24 cellular contexts compared by ENCODE assay signal in genomic region chr14:81613341-81614045, GRCh38.
DNase-seq lines count a peak whose midpoint lies in the region; ATAC-seq, FAIRE-seq and TF ChIP-seq lines count a peak whose summit lies in the region.
"Had no signal": no experiment of that assay in that cellular context is flagged by ENCODE, and none has a peak within 500 bp of the region (broad histone marks: within the 10 kb centered on the region; RNA-seq: fewer than 3 reads in every experiment).

No MANE protein-coding gene starts in this region.

- H3K4me1 Mint-ChIP-seq in GM23338 (peaks cover 6% of the 10 kb centered on the region; the same call in 2 of the 3 replicates), endodermal cell (peaks cover 9% of the 10 kb centered on the region)
- H3K4me1 Mint-ChIP-seq in activated T-helper 1 cell treated with anti-CD3 and anti-CD28 coated beads, Interleukin-12 subunit alpha, Interleukin-12 subunit beta, Interleukin-2, Interleukin-4 antibody, amounts not matched to agents 30 ng/mL and 10 ng/mL and 1 ng/mL, durations not matched to agents 14 hours and 24 hours and 36 hours (ENCODE audit: low read depth) = no peaks in the 10 kb centered on the region
- H3K4me1 Mint-ChIP-seq: CD4-positive, alpha-beta memory T cell had no signal

- no peaks in the 10 kb centered on the region for H3F3A ChIP-seq in GM23338 (replicated peaks; ENCODE audit: low read depth)

- H3K4me1 ChIP-seq in GM23338 (ENCODE audit: insufficient read depth) (no peaks in the 10 kb centered on the region; the same call in 1 of the 2 replicates), HUES64 (ENCODE audit: insufficient read depth, low read length) (no peaks in the 10 kb centered on the region), endodermal cell (ENCODE audit: control insufficient read depth, insufficient read depth, low read length) (no peaks in the 10 kb centered on the region)
- H3K4me1 ChIP-seq: A549; BE2C; BLaER1 treated with 17β-estradiol and CSF1 and Interleukin-3, amounts not matched to agents 10 nM and 100 nM; HAP-1 had no signal

- WGBS in HUES64 = 60% methylated on average over 6 of the region's 6 CpGs
- WGBS in endodermal cell (ENCODE audit: insufficient coverage in 1 of 2, insufficient read length in 1 of 2), 2 experiments = 19 to 53% methylated on average over 4 to 6 of the region's 6 CpGs

- no peaks in the 10 kb centered on the region for H3K9me3 ChIP-seq in HUES64 (ENCODE audit: insufficient read depth, low read depth, low read length)
- H3K9me3 ChIP-seq in endodermal cell (ENCODE audit: control insufficient read depth, low read length) = peaks cover 65% of the 10 kb centered on the region
- H3K9me3 ChIP-seq: A549, BE2C, HAP-1 had no signal

- H2AFZ ChIP-seq in GM23338 = no peak overlapping the region

- H4K20me1 ChIP-seq in GM23338 (replicated peaks; ENCODE audit: insufficient read depth) = no peaks in the 10 kb centered on the region
- H4K20me1 ChIP-seq: BLaER1 treated with 17β-estradiol and CSF1 and Interleukin-3, amounts not matched to agents 10 nM and 100 nM had no signal

- H3K27ac ChIP-seq in GM23338 (ENCODE audit: low read depth) = no peak overlapping the region
- H3K27ac ChIP-seq in HUES64 (ENCODE audit: low read depth, low read length) = peak overlapping the region; percentile 6; the same call in 1 of the 2 replicates
- no peak overlapping the region for H3K27ac ChIP-seq in endodermal cell (ENCODE audit: low read depth, low read length)
- H3K27ac ChIP-seq: A549; BLaER1 treated with 17β-estradiol and CSF1 and Interleukin-3, amounts not matched to agents 10 nM and 100 nM had no signal

- H3K9me2 ChIP-seq in GM23338 (ENCODE audit: insufficient read depth) = 0 out of 2 replicates have a peak, but pooled peaks cover 3% of the 10 kb centered on the region

- H3K4me2 ChIP-seq in GM23338 = 0 out of 2 replicates have a peak overlapping the region, but pooled peaks have one; percentile 27
- H3K4me2 ChIP-seq: A549; BLaER1 treated with 17β-estradiol and CSF1 and Interleukin-3, amounts not matched to agents 10 nM and 100 nM had no signal

- H3K36me3 ChIP-seq in GM23338 (ENCODE audit: insufficient read depth) (no peaks in the 10 kb centered on the region), HUES64 (ENCODE audit: insufficient read depth, low read length) (no peaks in the 10 kb centered on the region), endodermal cell (ENCODE audit: control insufficient read depth, insufficient read depth, low read length) (peaks cover 6% of the 10 kb centered on the region)
- H3K36me3 ChIP-seq: BE2C; BLaER1 treated with 17β-estradiol and CSF1 and Interleukin-3, amounts not matched to agents 10 nM and 100 nM; HAP-1 had no signal

- TF ChIP-seq CTCF in GM23338 (conservative IDR thresholded peaks at IDR 0.05; ENCODE audit: low read depth in 2 of 2) = no peak
- no peak for TF ChIP-seq CTCF in endodermal cell (conservative IDR thresholded peaks at IDR 0.05)

- H3K27ac Mint-ChIP-seq in GM23338 (no peak overlapping the region), endodermal cell (peak overlapping the region; percentile 78)
- H3K27ac Mint-ChIP-seq in activated T-helper 1 cell treated with anti-CD3 and anti-CD28 coated beads, Interleukin-12 subunit alpha, Interleukin-12 subunit beta, Interleukin-2, Interleukin-4 antibody, amounts not matched to agents 30 ng/mL and 10 ng/mL and 1 ng/mL, durations not matched to agents 14 hours and 24 hours and 36 hours = no peak overlapping the region
- H3K27ac Mint-ChIP-seq: CD4-positive, alpha-beta memory T cell; HFFc6 had no signal

- no peak overlapping the region for H3K9ac ChIP-seq in HUES64 (ENCODE audit: low read depth, low read length)
- peak overlapping the region; percentile 43 for H3K9ac ChIP-seq in endodermal cell (ENCODE audit: extremely low read depth, low read length, poor library complexity, severe bottlenecking)
- H3K9ac ChIP-seq: BLaER1 treated with 17β-estradiol and CSF1 and Interleukin-3, amounts not matched to agents 10 nM and 100 nM had no signal

- H3K4me3 ChIP-seq in GM23338 (no peak overlapping the region), HUES64 (ENCODE audit: low read length) (no peak overlapping the region), endodermal cell (ENCODE audit: low read length) (peak overlapping the region; percentile 71)
- H3K4me3 ChIP-seq: A549; BLaER1 treated with 17β-estradiol and CSF1 and Interleukin-3, amounts not matched to agents 10 nM and 100 nM; HAP-1 had no signal

- H3K36me3 Mint-ChIP-seq in GM23338 (ENCODE audit: low read depth) (no peaks in the 10 kb centered on the region), endodermal cell (ENCODE audit: low read depth) (peaks cover 27% of the 10 kb centered on the region)
- no peaks in the 10 kb centered on the region for H3K36me3 Mint-ChIP-seq in activated T-helper 1 cell treated with anti-CD3 and anti-CD28 coated beads, Interleukin-12 subunit alpha, Interleukin-12 subunit beta, Interleukin-2, Interleukin-4 antibody, amounts not matched to agents 30 ng/mL and 10 ng/mL and 1 ng/mL, durations not matched to agents 14 hours and 24 hours and 36 hours (ENCODE audit: low read depth)
- H3K36me3 Mint-ChIP-seq: CD4-positive, alpha-beta memory T cell had no signal

- H3K9me3 Mint-ChIP-seq in GM23338 (no peaks in the 10 kb centered on the region; the same call in 2 of the 3 replicates), endodermal cell (peaks cover 57% of the 10 kb centered on the region)
- no peaks in the 10 kb centered on the region for H3K9me3 Mint-ChIP-seq in activated T-helper 1 cell treated with anti-CD3 and anti-CD28 coated beads, Interleukin-12 subunit alpha, Interleukin-12 subunit beta, Interleukin-2, Interleukin-4 antibody, amounts not matched to agents 30 ng/mL and 10 ng/mL and 1 ng/mL, durations not matched to agents 14 hours and 24 hours and 36 hours

- intact Hi-C loops in activated T-helper 1 cell treated with anti-CD3 and anti-CD28 coated beads, Interleukin-12 subunit alpha, Interleukin-12 subunit beta, Interleukin-2, Interleukin-4 antibody, amounts not matched to agents 30 ng/mL and 10 ng/mL and 1 ng/mL, durations not matched to agents 14 hours and 24 hours and 36 hours (cut with micrococcal nuclease) = no loop called here

- ATAC-seq in GM23338 = no peak
- ATAC-seq: A549 had no signal

- no peaks in the 10 kb centered on the region for H3K79me2 ChIP-seq in GM23338 (replicated peaks; ENCODE audit: insufficient read depth)

- H3K27me3 ChIP-seq in GM23338 (ENCODE audit: insufficient read depth) (no peaks in the 10 kb centered on the region), HUES64 (ENCODE audit: insufficient read depth, low read length) (no peaks in the 10 kb centered on the region), endodermal cell (ENCODE audit: control insufficient read depth, insufficient read depth, low read length, poor library complexity, severe bottlenecking) (no peaks in the 10 kb centered on the region)
- H3K27me3 ChIP-seq: BE2C; BLaER1 treated with 17β-estradiol and CSF1 and Interleukin-3, amounts not matched to agents 10 nM and 100 nM had no signal

- DNase-seq in GM23338 (ENCODE audit: low spot score) (no peak), endodermal cell (peak; percentile 89), NCI-H2029 (lab: John Stamatoyannopoulos, UW) (no peak), RCC 7860 (ENCODE audit: low spot score) (no peak)
- no peak for DNase-seq in activated T-helper 1 cell treated with anti-CD3 and anti-CD28 coated beads, Interleukin-12 subunit alpha, Interleukin-12 subunit beta, Interleukin-2, Interleukin-4 antibody, amounts not matched to agents 30 ng/mL and 10 ng/mL and 1 ng/mL, durations not matched to agents 14 hours and 24 hours and 36 hours (ENCODE audit: low spot score)
- DNase-seq: 8988T; ACHN; AML-193; BE2C; Calu3; CD4-positive, alpha-beta memory T cell; COR-L47; DMS79; EL; GF-D8; GOT3; HFFc6 had no signal

- H3K4me3 Mint-ChIP-seq in GM23338 (no peak overlapping the region), endodermal cell (no peak overlapping the region)
- no peak overlapping the region for H3K4me3 Mint-ChIP-seq in activated T-helper 1 cell treated with anti-CD3 and anti-CD28 coated beads, Interleukin-12 subunit alpha, Interleukin-12 subunit beta, Interleukin-2, Interleukin-4 antibody, amounts not matched to agents 30 ng/mL and 10 ng/mL and 1 ng/mL, durations not matched to agents 14 hours and 24 hours and 36 hours
- H3K4me3 Mint-ChIP-seq: CD4-positive, alpha-beta memory T cell; HFFc6 had no signal

- H3K27me3 Mint-ChIP-seq in GM23338 (ENCODE audit: insufficient read depth, low read depth, poor library complexity) = peaks cover 2% of the 10 kb centered on the region
- H3K27me3 Mint-ChIP-seq in endodermal cell (ENCODE audit: insufficient read depth) = no peaks in the 10 kb centered on the region
- peaks cover 6% of the 10 kb centered on the region for H3K27me3 Mint-ChIP-seq in activated T-helper 1 cell treated with anti-CD3 and anti-CD28 coated beads, Interleukin-12 subunit alpha, Interleukin-12 subunit beta, Interleukin-2, Interleukin-4 antibody, amounts not matched to agents 30 ng/mL and 10 ng/mL and 1 ng/mL, durations not matched to agents 14 hours and 24 hours and 36 hours (ENCODE audit: insufficient read depth)

- FAIRE-seq in RCC 7860 (lab: Jason Lieb, UNC) = no peak
- FAIRE-seq: A549, GM12891, GM18507, H54 had no signal

TF ChIP-seq in GM23338, 12 proteins besides CTCF, POLR2A, EP300 and RAD21 (continues in another document):
- TF ChIP-seq STAT1 (IDR thresholded peaks at IDR 0.05; ENCODE audit: unreplicated experiment) (no peak), REST (IDR thresholded peaks at IDR 0.05; ENCODE audit: unreplicated experiment) (no peak)
